8 cellular contexts compared by ENCODE assay signal in genomic region chr19:48752511-48753365, GRCh38. TPM values are rescaled to one million over a fixed set of nuclear protein-coding genes. Genes with fewer than 3 reads are reported as not detected.
A peak's percentile ranks its signal among the peaks of the same experiment; 100 is the strongest.
DNase-seq lines count a peak whose midpoint lies in the region; ATAC-seq and TF ChIP-seq lines count a peak whose summit lies in the region.

Gene FUT1 (minus strand): TSS chr19:48752641. CDS start chr19:48751281, 1,360 bp downstream.

- H3K23ac ChIP-seq in mesenchymal stem cell (ENCODE audit: low read length in 2 of 2) = no peak within 1 kb of the TSS

- H2BK12ac ChIP-seq in mesenchymal stem cell (ENCODE audit: low read length in 2 of 2) = peak within 1 kb of the TSS in 1 of 2 experiments; percentile 21

- DNase-seq in DMS79 (lab: John Stamatoyannopoulos, UW) = peak; percentile 95
- peak; percentile 98 for DNase-seq in NCI-H146 (lab: John Stamatoyannopoulos, UW)
- DNase-seq in effector memory CD8-positive, alpha-beta T cell = peak in 1 of 3 experiments; percentile 18
- DNase-seq in mesenchymal stem cell = peak; percentile 39
- DNase-seq in ureter (ENCODE audit: low spot score) = peak; percentile 85

- H2BK120ac ChIP-seq in mesenchymal stem cell (ENCODE audit: low read depth, low read length) = no peak within 1 kb of the TSS

- H4K91ac ChIP-seq in mesenchymal stem cell (ENCODE audit: low read length) = no peak within 1 kb of the TSS

- H3K4me1 Mint-ChIP-seq in effector memory CD8-positive, alpha-beta T cell (ENCODE audit: low read depth in 2 of 2) = peaks cover 8 to 14% of the 10 kb centered on the region in 2 donors

- H3K4me3 Mint-ChIP-seq in effector memory CD8-positive, alpha-beta T cell = peak within 1 kb of the TSS; percentile 73 to 76

- H3K4me3 ChIP-seq in mesenchymal stem cell (ENCODE audit: insufficient read depth in 1 of 2, low read depth in 1 of 2, low read length in 2 of 2) = no peak within 1 kb of the TSS

- H3K9me3 Mint-ChIP-seq in effector memory CD8-positive, alpha-beta T cell = no peaks in the 10 kb centered on the region

- no peak within 1 kb of the TSS for H3K4ac ChIP-seq in mesenchymal stem cell (ENCODE audit: low read depth in 1 of 2, low read length in 2 of 2)

- H3K36me3 ChIP-seq in mesenchymal stem cell (ENCODE audit: control insufficient read depth in 1 of 2, insufficient read depth in 2 of 2, low read depth in 1 of 2, low read length in 2 of 2) = no peaks in the 10 kb centered on the region

- no peaks in the 10 kb centered on the region for H3K9me3 ChIP-seq in mesenchymal stem cell (ENCODE audit: control insufficient read depth, low read length)

- peak within 1 kb of the TSS; percentile 55 for H4K8ac ChIP-seq in mesenchymal stem cell (ENCODE audit: low read length)

- 3% methylated on average over 62 of the region's 73 CpGs for WGBS in mesenchymal stem cell

- TF ChIP-seq CTCF in VCaP (conservative IDR thresholded peaks at IDR 0.05) = peak; percentile 60

- H2AFZ ChIP-seq in mesenchymal stem cell (ENCODE audit: low read depth, low read length) = peak within 1 kb of the TSS; percentile 3

- H2AK5ac ChIP-seq in mesenchymal stem cell (ENCODE audit: low read length, severe bottlenecking) = no peak within 1 kb of the TSS

- peaks cover 16% of the 10 kb centered on the region for H3K4me1 ChIP-seq in mesenchymal stem cell (ENCODE audit: control insufficient read depth, insufficient read depth, low read depth, low read length)

- no peaks in the 10 kb centered on the region for H3K36me3 Mint-ChIP-seq in effector memory CD8-positive, alpha-beta T cell (ENCODE audit: insufficient read depth)

- H3K4me2 ChIP-seq in mesenchymal stem cell (ENCODE audit: low read length, poor library complexity, severe bottlenecking) = peak within 1 kb of the TSS; percentile 72

- H2BK15ac ChIP-seq in mesenchymal stem cell (ENCODE audit: low read depth, poor library complexity, severe bottlenecking) = no peak within 1 kb of the TSS

- H3K9ac ChIP-seq in mesenchymal stem cell (ENCODE audit: low read length) = no peak within 1 kb of the TSS

- H3K27me3 ChIP-seq in mesenchymal stem cell (ENCODE audit: control insufficient read depth in 1 of 2, insufficient read depth in 1 of 2, low read length in 2 of 2) = peaks cover 30 to 62% of the 10 kb centered on the region in 2 experiments

- no peak within 1 kb of the TSS for H2BK5ac ChIP-seq in mesenchymal stem cell (ENCODE audit: low read depth, low read length, poor library complexity, severe bottlenecking)

- peak within 1 kb of the TSS; percentile 93 for H3K27ac ChIP-seq in VCaP
- H3K27ac ChIP-seq in mesenchymal stem cell (ENCODE audit: low read length, poor library complexity, severe bottlenecking) = no peak within 1 kb of the TSS

- no peaks in the 10 kb centered on the region for H3K79me1 ChIP-seq in mesenchymal stem cell (replicated peaks; ENCODE audit: low read length, poor library complexity, severe bottlenecking)

- H3K14ac ChIP-seq in mesenchymal stem cell (ENCODE audit: low read length in 2 of 2) = no peak within 1 kb of the TSS

- H3K27me3 Mint-ChIP-seq in effector memory CD8-positive, alpha-beta T cell = peaks cover 34 to 71% of the 10 kb centered on the region in 2 donors

- H3K27ac Mint-ChIP-seq in effector memory CD8-positive, alpha-beta T cell = no peak within 1 kb of the TSS

- H3K18ac ChIP-seq in mesenchymal stem cell (ENCODE audit: low read depth in 1 of 2, low read length in 2 of 2) = peak within 1 kb of the TSS in 1 of 2 experiments; percentile 18

- ATAC-seq in effector memory CD8-positive, alpha-beta T cell (replicated peaks) = peak; percentile 76
- ATAC-seq in HG03135 (IDR thresholded peaks at IDR 0.05; ENCODE audit: unreplicated experiment) (no peak), GM18511 (IDR thresholded peaks at IDR 0.05; ENCODE audit: unreplicated experiment) (no peak)

RNA-seq across cellular contexts. Expression of gene FUT1, which starts in this region (rescaled TPM):
- polyA plus RNA-seq in mesenchymal stem cell (2013, experiment 1 of 2) = 0.12 TPM
- polyA plus RNA-seq in mesenchymal stem cell (2013, experiment 2 of 2) = 0.10 TPM
- total RNA-seq in ureter = 5.0 TPM
